In genomic region chr2:218272531-218273212, GRCh38 we compare ENCODE assay signal across 8 cellular contexts. TPM values are rescaled to one million over a fixed set of nuclear protein-coding genes. Genes with fewer than 3 reads are reported as not detected.
DNase-seq lines count a peak whose midpoint lies in the region; ATAC-seq and TF ChIP-seq lines count a peak whose summit lies in the region.

No MANE protein-coding gene starts in this region.

- H3K4me1 Mint-ChIP-seq in activated CD4-positive, alpha-beta T cell treated with anti-CD3 and anti-CD28 coated beads, Interleukin-2, amount 10 ng/mL, durations not matched to agents 24 days and 14 days, result peaks cover 29% of the 10 kb centered on the region

- H3K27me3 ChIP-seq in lower lobe of right lung (ENCODE audit: low read depth), result no peaks in the 10 kb centered on the region

- H3K4me3 Mint-ChIP-seq in activated CD4-positive, alpha-beta T cell treated with anti-CD3 and anti-CD28 coated beads, Interleukin-2, amount 10 ng/mL, durations not matched to agents 24 days and 14 days, result peak overlapping the region; percentile 28

- no peaks in the 10 kb centered on the region for H3K9me3 ChIP-seq in lower lobe of right lung

- peaks cover 46% of the 10 kb centered on the region for H3K4me1 ChIP-seq in lower lobe of right lung

- H3K9me3 Mint-ChIP-seq in activated CD4-positive, alpha-beta T cell treated with anti-CD3 and anti-CD28 coated beads, Interleukin-2, amount 10 ng/mL, durations not matched to agents 24 days and 14 days, result no peaks in the 10 kb centered on the region

- H3K27ac Mint-ChIP-seq in activated CD4-positive, alpha-beta T cell treated with anti-CD3 and anti-CD28 coated beads, Interleukin-2, amount 10 ng/mL, durations not matched to agents 24 days and 14 days, result peak overlapping the region; percentile 29

- TF ChIP-seq CTCF in coronary artery (IDR thresholded peaks at IDR 0.05) (peak; percentile 85), lower lobe of right lung (IDR thresholded peaks at IDR 0.05) (peak; percentile 89)

- H3K36me3 ChIP-seq in lower lobe of right lung, result peaks cover 59% of the 10 kb centered on the region

- peak overlapping the region; percentile 61 to 82 for H3K27ac ChIP-seq in coronary artery
- H3K27ac ChIP-seq in lower lobe of right lung, result peak overlapping the region; percentile 59

- ATAC-seq in HG03175 (IDR thresholded peaks at IDR 0.05; ENCODE audit: unreplicated experiment) (peak; percentile 20), lower lobe of right lung (peak; percentile 72 to 73), GM19351 (IDR thresholded peaks at IDR 0.05; ENCODE audit: unreplicated experiment) (no peak)

- H3K36me3 Mint-ChIP-seq in activated CD4-positive, alpha-beta T cell treated with anti-CD3 and anti-CD28 coated beads, Interleukin-2, amount 10 ng/mL, durations not matched to agents 24 days and 14 days (ENCODE audit: low read depth), result peaks cover 53% of the 10 kb centered on the region

- intact Hi-C loops in activated CD4-positive, alpha-beta T cell treated with anti-CD3 and anti-CD28 coated beads, Interleukin-2, amount 10 ng/mL, durations not matched to agents 24 days and 14 days (cut with micrococcal nuclease), result loop anchor here (2.0 to 10.0 kb wide), 3 partner anchors 84 to 1858 kb away; partner anchors contain the start of genes CATIP, CHPF, SMARCAL1 and TMEM198
- intact Hi-C loops in lower lobe of right lung (cut with DNase I), result no loop called here

- H3K27me3 Mint-ChIP-seq in activated CD4-positive, alpha-beta T cell treated with anti-CD3 and anti-CD28 coated beads, Interleukin-2, amount 10 ng/mL, durations not matched to agents 24 days and 14 days, result peaks cover 2% of the 10 kb centered on the region

- peak; percentile 82 for DNase-seq in DMS79 treated with DMSO at 0.1 percent for 48 hours (lab: John Stamatoyannopoulos, UW)
- DNase-seq in NCI-H526 (lab: John Stamatoyannopoulos, UW), result peak; percentile 94 to 97
- DNase-seq in activated CD4-positive, alpha-beta T cell treated with anti-CD3 and anti-CD28 coated beads, Interleukin-2, amount 10 ng/mL, durations not matched to agents 24 days and 14 days, result peak; percentile 94
- DNase-seq in coronary artery (ENCODE audit: low spot score), result peak; percentile 97
- peak; percentile 91 for DNase-seq in lower lobe of right lung
- peak; percentile 52 to 68 (median 63) for DNase-seq in stimulated activated CD4-positive, alpha-beta T cell treated with anti-CD3 and anti-CD28 coated beads, TNF-alpha, amount 100 ng/mL, for 1 hour (ENCODE audit: low read depth in 3 of 3, low spot score in 1 of 3)

- H3K4me3 ChIP-seq in coronary artery (peak overlapping the region; percentile 47), lower lobe of right lung (no peak overlapping the region)

RNA-seq across cellular contexts. Expression of gene PNKD, which starts 2.4 kb away (rescaled TPM):
- total RNA-seq in activated CD4-positive, alpha-beta T cell treated with anti-CD3 and anti-CD28 coated beads, Interleukin-2, amount 10 ng/mL, durations not matched to agents 24 days and 14 days, result 15.0 and 21.5 TPM in 2 replicates
- total RNA-seq in lower lobe of right lung, result 65.8 TPM

RNA-seq across cellular contexts. Expression of gene AAMP, which starts 2.7 kb away (rescaled TPM):
- total RNA-seq in activated CD4-positive, alpha-beta T cell treated with anti-CD3 and anti-CD28 coated beads, Interleukin-2, amount 10 ng/mL, durations not matched to agents 24 days and 14 days, result 85.3 and 89.0 TPM in 2 replicates
- total RNA-seq in lower lobe of right lung, result 58.8 TPM

RNA-seq across cellular contexts. Expression of gene GPBAR1, which starts 11.9 kb away (rescaled TPM):
- total RNA-seq in activated CD4-positive, alpha-beta T cell treated with anti-CD3 and anti-CD28 coated beads, Interleukin-2, amount 10 ng/mL, durations not matched to agents 24 days and 14 days, result 0.40 and 0.68 TPM in 2 replicates
- 4.6 TPM for total RNA-seq in lower lobe of right lung

RNA-seq across cellular contexts. Expression of gene TMBIM1, which starts 19.6 kb away (rescaled TPM):
- total RNA-seq in activated CD4-positive, alpha-beta T cell treated with anti-CD3 and anti-CD28 coated beads, Interleukin-2, amount 10 ng/mL, durations not matched to agents 24 days and 14 days, result 62.6 and 63.1 TPM in 2 replicates
- 300 TPM for total RNA-seq in lower lobe of right lung

RNA-seq across cellular contexts. Expression of gene ARPC2, which starts 55.7 kb away (rescaled TPM):
- total RNA-seq in activated CD4-positive, alpha-beta T cell treated with anti-CD3 and anti-CD28 coated beads, Interleukin-2, amount 10 ng/mL, durations not matched to agents 24 days and 14 days, result 515 and 516 TPM in 2 replicates
- 382 TPM for total RNA-seq in lower lobe of right lung
